19 cellular contexts compared by ENCODE assay signal in the genomic region with DNA sequence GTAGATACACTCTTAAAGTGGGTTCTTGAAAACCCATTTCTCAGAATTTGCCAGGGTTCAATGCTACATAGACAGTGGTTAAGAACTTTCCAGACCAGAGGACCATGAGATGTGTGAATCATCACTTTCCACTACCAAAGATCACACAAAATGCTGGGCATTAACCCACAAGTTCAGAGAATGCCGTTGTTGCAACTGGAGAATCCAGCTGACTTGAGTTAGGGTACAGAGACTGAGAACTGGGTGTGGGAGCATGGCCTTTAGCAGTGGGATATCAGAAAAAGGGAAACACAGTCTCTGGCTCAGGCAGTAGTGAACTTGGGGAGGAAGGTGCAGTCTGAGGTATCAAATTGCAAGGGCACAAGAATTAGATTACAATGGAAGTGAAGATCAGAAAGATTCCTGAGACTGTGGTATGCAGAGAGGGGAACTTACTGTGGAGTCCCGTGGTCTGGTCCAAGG. TPM values are rescaled to one million over a fixed set of nuclear protein-coding genes. Genes with fewer than 3 reads are reported as not detected.
DNase-seq lines count a peak whose midpoint lies in the region; ATAC-seq and TF ChIP-seq lines count a peak whose summit lies in the region.
"Had no signal": no experiment of that assay in that cellular context is flagged by ENCODE, and none has a peak within 500 bp of the region (broad histone marks: within the 10 kb centered on the region; RNA-seq: fewer than 3 reads in every experiment).

No MANE protein-coding gene starts in this region.

- in situ Hi-C loops in KBM-7 (cut with MboI; ENCODE audit: low pct_unique_long_range_greater_than_20kb, low sequenced_read_pairs) = no loop called here

- no peak for TF ChIP-seq CTCF in neutrophil (IDR thresholded peaks at IDR 0.05)

- H3K4me1 ChIP-seq in neutrophil (ENCODE audit: control insufficient read depth in 1 of 2, insufficient read depth in 1 of 2, low read depth in 1 of 2, low read length in 1 of 2) = peaks cover 30 to 31% of the 10 kb centered on the region in 2 experiments
- H3K4me1 ChIP-seq: sigmoid colon had no signal

- H3K4me3 ChIP-seq in neutrophil (ENCODE audit: low read depth in 1 of 2, low read length in 1 of 2) = no peak overlapping the region
- H3K4me3 ChIP-seq: lung, Peyer's patch, sigmoid colon had no signal

- intact Hi-C loops in activated CD4-positive, alpha-beta T cell treated with anti-CD3 and anti-CD28 coated beads for 36 hours (cut with DNase I, micrococcal nuclease) = no loop called here

- H3K9me3 ChIP-seq in neutrophil = no peaks in the 10 kb centered on the region
- H3K9me3 ChIP-seq: Peyer's patch, sigmoid colon had no signal

- H3K27me3 Mint-ChIP-seq in activated CD4-positive, alpha-beta T cell treated with anti-CD3 and anti-CD28 coated beads for 36 hours = no peaks in the 10 kb centered on the region
- no peaks in the 10 kb centered on the region for H3K27me3 Mint-ChIP-seq in activated naive CD8-positive, alpha-beta T cell treated with anti-CD3 and anti-CD28 coated beads, Interleukin-2, amount 10 ng/mL, durations not matched to agents 7 days and 5 days
- H3K27me3 Mint-ChIP-seq: activated naive CD4-positive, alpha-beta T cell treated with anti-CD3 and anti-CD28 coated beads, Interleukin-2, amount 50 U/mL, for 24 hours; stimulated activated memory B cell treated with anti-CD40 and anti-IgM and Interleukin-4, amounts not matched to agents 10 μg/mL and 1 μg/mL and 100 μg/mL, for 72 hours had no signal

- H3K9me3 Mint-ChIP-seq in activated CD4-positive, alpha-beta T cell treated with anti-CD3 and anti-CD28 coated beads for 36 hours (ENCODE audit: low read depth) = peaks cover 7% of the 10 kb centered on the region
- peaks cover 5% of the 10 kb centered on the region for H3K9me3 Mint-ChIP-seq in activated naive CD8-positive, alpha-beta T cell treated with anti-CD3 and anti-CD28 coated beads, Interleukin-2, amount 10 ng/mL, durations not matched to agents 7 days and 5 days
- H3K9me3 Mint-ChIP-seq: activated naive CD4-positive, alpha-beta T cell treated with anti-CD3 and anti-CD28 coated beads, Interleukin-2, amount 50 U/mL, for 24 hours; stimulated activated memory B cell treated with anti-CD40 and anti-IgM and Interleukin-4, amounts not matched to agents 10 μg/mL and 1 μg/mL and 100 μg/mL, for 72 hours had no signal

- H3K36me3 ChIP-seq in neutrophil = no peaks in the 10 kb centered on the region
- H3K36me3 ChIP-seq: Peyer's patch, sigmoid colon had no signal

- no peaks in the 10 kb centered on the region for H3K27me3 ChIP-seq in neutrophil
- H3K27me3 ChIP-seq: Peyer's patch, sigmoid colon had no signal

- ATAC-seq in activated CD4-positive, alpha-beta T cell treated with anti-CD3 and anti-CD28 coated beads for 36 hours = peak; percentile 33
- peak; percentile 31 for ATAC-seq in activated naive CD8-positive, alpha-beta T cell treated with anti-CD3 and anti-CD28 coated beads, Interleukin-2, amount 10 ng/mL, durations not matched to agents 7 days and 5 days (ENCODE audit: low read depth)
- ATAC-seq in HG02981 (IDR thresholded peaks at IDR 0.05; ENCODE audit: unreplicated experiment) = no peak
- ATAC-seq in GM18868 (IDR thresholded peaks at IDR 0.05; ENCODE audit: unreplicated experiment) = no peak
- ATAC-seq: stimulated activated memory B cell treated with anti-CD40 and anti-IgM and Interleukin-4, amounts not matched to agents 10 μg/mL and 1 μg/mL and 100 μg/mL, for 72 hours had no signal

- no peak overlapping the region for H3K4me3 Mint-ChIP-seq in activated CD4-positive, alpha-beta T cell treated with anti-CD3 and anti-CD28 coated beads for 36 hours
- peak overlapping the region; percentile 31 for H3K4me3 Mint-ChIP-seq in activated naive CD8-positive, alpha-beta T cell treated with anti-CD3 and anti-CD28 coated beads, Interleukin-2, amount 10 ng/mL, durations not matched to agents 7 days and 5 days
- H3K4me3 Mint-ChIP-seq: activated naive CD4-positive, alpha-beta T cell treated with anti-CD3 and anti-CD28 coated beads, Interleukin-2, amount 50 U/mL, for 24 hours; stimulated activated memory B cell treated with anti-CD40 and anti-IgM and Interleukin-4, amounts not matched to agents 10 μg/mL and 1 μg/mL and 100 μg/mL, for 72 hours had no signal

- CTCF ChIA-PET in activated CD4-positive, alpha-beta T cell treated with anti-CD3 and anti-CD28 coated beads for 36 hours (lab: Charles Lee) = interaction anchor here (0.6 kb wide), 1 partner anchor 316 kb away, joined by 3 read pairs; no protein-coding TSS in a partner anchor

- H3K27ac Mint-ChIP-seq in activated CD4-positive, alpha-beta T cell treated with anti-CD3 and anti-CD28 coated beads for 36 hours = peak overlapping the region; percentile 20
- H3K27ac Mint-ChIP-seq in activated naive CD8-positive, alpha-beta T cell treated with anti-CD3 and anti-CD28 coated beads, Interleukin-2, amount 10 ng/mL, durations not matched to agents 7 days and 5 days = peak overlapping the region; percentile 5
- H3K27ac Mint-ChIP-seq: activated naive CD4-positive, alpha-beta T cell treated with anti-CD3 and anti-CD28 coated beads, Interleukin-2, amount 50 U/mL, for 24 hours; stimulated activated memory B cell treated with anti-CD40 and anti-IgM and Interleukin-4, amounts not matched to agents 10 μg/mL and 1 μg/mL and 100 μg/mL, for 72 hours had no signal

- H3K27ac ChIP-seq in neutrophil = peak overlapping the region; percentile 13
- H3K27ac ChIP-seq: Peyer's patch, sigmoid colon had no signal

- no peaks in the 10 kb centered on the region for H3K36me3 Mint-ChIP-seq in activated CD4-positive, alpha-beta T cell treated with anti-CD3 and anti-CD28 coated beads for 36 hours (ENCODE audit: low read depth)
- H3K36me3 Mint-ChIP-seq in activated naive CD8-positive, alpha-beta T cell treated with anti-CD3 and anti-CD28 coated beads, Interleukin-2, amount 10 ng/mL, durations not matched to agents 7 days and 5 days = peaks cover 23% of the 10 kb centered on the region
- H3K36me3 Mint-ChIP-seq: activated naive CD4-positive, alpha-beta T cell treated with anti-CD3 and anti-CD28 coated beads, Interleukin-2, amount 50 U/mL, for 24 hours; stimulated activated memory B cell treated with anti-CD40 and anti-IgM and Interleukin-4, amounts not matched to agents 10 μg/mL and 1 μg/mL and 100 μg/mL, for 72 hours had no signal

- POLR2A ChIA-PET in activated CD4-positive, alpha-beta T cell treated with anti-CD3 and anti-CD28 coated beads for 36 hours (lab: Charles Lee) = no interaction called here
- POLR2A ChIA-PET in activated naive CD8-positive, alpha-beta T cell treated with anti-CD3 and anti-CD28 coated beads, Interleukin-2, amount 10 ng/mL, durations not matched to agents 7 days and 5 days (lab: Charles Lee) = interaction anchor here (5.2 kb wide), 1 partner anchor 79 kb away, joined by 26 read pairs; a partner anchor contains a TSS

- no peak for DNase-seq in activated CD4-positive, alpha-beta T cell treated with anti-CD3 and anti-CD28 coated beads for 36 hours
- no peak for DNase-seq in activated CD4-positive, alpha-beta T cell treated with anti-CD3 and anti-CD28 coated beads for 48 hours
- DNase-seq in KBM-7 = peak; percentile 47
- no peak for DNase-seq in activated naive CD8-positive, alpha-beta T cell treated with anti-CD3 and anti-CD28 coated beads, Interleukin-2, amount 10 ng/mL, durations not matched to agents 7 days and 5 days
- DNase-seq in NCI-H2081 treated with DMSO at 0.1 percent for 48 hours (lab: John Stamatoyannopoulos, UW) = no peak
- DNase-seq: ACHN, COR-L47, foreskin fibroblast, IMR-90, NCI-H1694, NCI-H526, Peyer's patch, sigmoid colon had no signal

- H3K4me1 Mint-ChIP-seq in activated CD4-positive, alpha-beta T cell treated with anti-CD3 and anti-CD28 coated beads for 36 hours = peaks cover 27% of the 10 kb centered on the region
- H3K4me1 Mint-ChIP-seq in activated naive CD8-positive, alpha-beta T cell treated with anti-CD3 and anti-CD28 coated beads, Interleukin-2, amount 10 ng/mL, durations not matched to agents 7 days and 5 days = peaks cover 29% of the 10 kb centered on the region

RNA-seq across cellular contexts. Expression of a gene that starts 51.5 kb away (rescaled TPM):
- 1 to 10 TPM; 7.4 to 9.5 TPM for total RNA-seq in activated CD4-positive, alpha-beta T cell treated with anti-CD3 and anti-CD28 coated beads for 36 hours
- 10 to 100 TPM; 12.7 to 15.5 TPM for total RNA-seq in activated naive CD8-positive, alpha-beta T cell treated with anti-CD3 and anti-CD28 coated beads, Interleukin-2, amount 10 ng/mL, durations not matched to agents 7 days and 5 days

Comparison
In these comparisons a context has a peak if more than half of its experiments do, and no peak if none do; other contexts are left out.
1. ATAC-seq: peak in activated CD4-positive, alpha-beta T cell treated with anti-CD3 and anti-CD28 coated beads for 36 hours (single experiment) and activated naive CD8-positive, alpha-beta T cell treated with anti-CD3 and anti-CD28 coated beads, Interleukin-2, amount 10 ng/mL, durations not matched to agents 7 days and 5 days (single experiment); none in HG02981 (single experiment) and GM18868 (single experiment).